In genomic region chr19:12293771-12294307, GRCh38 we compare ENCODE assay signal across 8 cellular contexts. TPM values are rescaled to one million over a fixed set of nuclear protein-coding genes. Genes with fewer than 3 reads are reported as not detected.
DNase-seq lines count a peak whose midpoint lies in the region; ATAC-seq and TF ChIP-seq lines count a peak whose summit lies in the region.

No MANE protein-coding gene starts in this region.

- H3K4me1 ChIP-seq in esophagus muscularis mucosa (peaks cover 32 to 58% (median 46%) of the 10 kb centered on the region in 4 donors), muscle layer of colon (ENCODE audit: insufficient read depth, low read length) (peaks cover 13% of the 10 kb centered on the region)

- no peaks in the 10 kb centered on the region for H3K9me3 ChIP-seq in esophagus muscularis mucosa
- H3K9me3 ChIP-seq in muscle layer of colon (ENCODE audit: low read length) = no peaks in the 10 kb centered on the region

- TF ChIP-seq POLR2A in esophagus muscularis mucosa (IDR thresholded peaks at IDR 0.05; ENCODE audit: low read depth) = no peak

- TF ChIP-seq EP300 in esophagus muscularis mucosa (IDR thresholded peaks at IDR 0.05) = no peak

- no peak for TF ChIP-seq CTCF in esophagus muscularis mucosa (IDR thresholded peaks at IDR 0.05)

- H3K9ac ChIP-seq in muscle layer of colon (ENCODE audit: low read length) = peak overlapping the region; percentile 77

- H3K4me3 ChIP-seq in esophagus muscularis mucosa = peak overlapping the region; percentile 84 to 96 (median 92)
- peak overlapping the region; percentile 82 to 94 for H3K4me3 ChIP-seq in muscle layer of colon (ENCODE audit: low read depth in 1 of 2, low read length in 2 of 2)

- H3K27ac ChIP-seq in esophagus muscularis mucosa (replicated peaks in 1 of 4) (peak overlapping the region; percentile 90 to 98 (median 94)), muscle layer of colon (ENCODE audit: low read depth, low read length) (peak overlapping the region; percentile 83)

- intact Hi-C loops in esophagus muscularis mucosa (cut with DNase I) = loop anchor here (2.0 to 5.0 kb wide), 2 partner anchors 39 to 198 kb away; partner anchors contain the start of gene ZNF563

- peak; percentile 22 for DNase-seq in NCI-H2196 (lab: John Stamatoyannopoulos, UW; ENCODE audit: unreplicated experiment)
- no peak for DNase-seq in NCI-H2196 treated with DMSO at 0.1 percent for 48 hours (lab: John Stamatoyannopoulos, UW; ENCODE audit: unreplicated experiment)
- peak; percentile 33 for DNase-seq in NOMO-1 treated with DMSO at 0.1 percent for 48 hours (lab: John Stamatoyannopoulos, UW; ENCODE audit: unreplicated experiment)
- DNase-seq in activated T-cell treated with anti-CD3 and anti-CD28 coated beads for 4 hours = peak; percentile 30
- DNase-seq in esophagus muscularis mucosa (ENCODE audit: extremely low spot score) = no peak
- DNase-seq in stimulated activated naive CD8-positive, alpha-beta T cell treated with anti-CD3 and anti-CD28 coated beads, Interleukin-15, Interleukin-2, amounts not matched to agents 100 U/mL and 50 U/mL, for 24 hours = peak; percentile 68

- ATAC-seq in HG02759 (IDR thresholded peaks at IDR 0.05; ENCODE audit: unreplicated experiment) = peak; percentile 60
- peak; percentile 8 for ATAC-seq in stimulated activated naive CD8-positive, alpha-beta T cell treated with anti-CD3 and anti-CD28 coated beads, Interleukin-15, Interleukin-2, amounts not matched to agents 100 U/mL and 50 U/mL, for 24 hours

- H3K27me3 ChIP-seq in esophagus muscularis mucosa (no peaks in the 10 kb centered on the region), muscle layer of colon (ENCODE audit: control insufficient read depth in 1 of 2, insufficient read depth in 2 of 2, low read length in 2 of 2) (no peaks in the 10 kb centered on the region)

- WGBS in esophagus muscularis mucosa = 0% methylated on average over 13 of the region's 20 CpGs

- H3K36me3 ChIP-seq in esophagus muscularis mucosa (no peaks in the 10 kb centered on the region), muscle layer of colon (ENCODE audit: insufficient read depth, low read length) (no peaks in the 10 kb centered on the region)

RNA-seq across cellular contexts. Expression of gene ZNF44, which starts 0.8 kb away (rescaled TPM):
- 1 to 10 TPM; 8.8 to 9.7 (median 9.4) TPM for total RNA-seq in esophagus muscularis mucosa

RNA-seq across cellular contexts. Expression of gene ZNF563, which starts 39.6 kb away (rescaled TPM):
- 1 to 10 TPM; 2.3 to 3.4 (median 2.9) TPM for total RNA-seq in esophagus muscularis mucosa

Comparison
In these comparisons a context has a peak if more than half of its experiments do, and no peak if none do; other contexts are left out.
1. DNase-seq: peak in NCI-H2196 (single experiment), NOMO-1 treated with DMSO at 0.1 percent for 48 hours (single experiment), activated T-cell treated with anti-CD3 and anti-CD28 coated beads for 4 hours (single experiment) and stimulated activated naive CD8-positive, alpha-beta T cell treated with anti-CD3 and anti-CD28 coated beads, Interleukin-15, Interleukin-2, amounts not matched to agents 100 U/mL and 50 U/mL, for 24 hours (single experiment); none in NCI-H2196 treated with DMSO at 0.1 percent for 48 hours (single experiment) and esophagus muscularis mucosa (single experiment).